ENCODE assay signal across 8 cellular contexts in the genomic region with DNA sequence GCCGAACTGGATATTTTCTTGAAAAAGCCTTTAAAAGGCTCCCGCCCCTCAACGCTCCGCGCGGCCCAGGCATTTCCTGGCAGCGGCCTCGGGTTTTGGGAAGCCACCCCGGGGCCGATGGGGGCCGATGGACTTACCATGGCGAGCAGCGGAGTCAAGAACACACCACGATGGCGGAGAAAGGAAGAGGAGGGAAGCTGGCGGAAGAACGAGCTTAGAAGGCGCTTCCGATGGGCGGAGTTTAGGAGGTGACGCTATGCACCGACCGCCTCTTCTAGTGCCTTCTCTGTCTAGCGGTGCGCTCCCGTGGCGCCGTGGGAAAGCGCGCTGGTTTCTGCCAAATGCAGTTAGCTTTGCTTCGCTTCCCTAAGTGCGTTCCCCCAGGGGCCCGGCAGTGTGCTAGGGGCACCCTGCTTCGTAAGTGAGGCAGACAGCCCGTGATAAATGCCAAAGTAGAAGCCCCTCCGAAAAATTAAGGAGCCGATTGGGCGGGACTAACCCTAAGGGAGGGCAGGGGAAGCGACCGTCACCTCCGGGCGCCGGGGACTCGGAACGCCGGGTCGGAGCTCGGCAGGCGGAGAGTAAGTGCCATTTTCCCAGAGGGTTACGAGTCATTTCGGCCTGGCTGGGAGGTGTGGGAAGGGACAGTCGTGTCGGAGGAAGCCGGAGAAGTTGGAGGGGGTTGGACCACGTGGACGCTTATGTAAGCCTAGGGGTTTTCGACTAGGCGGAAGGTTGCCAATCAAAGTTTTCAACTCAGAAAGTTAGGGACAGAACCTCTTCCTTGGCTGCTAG. TPM values are rescaled to one million over a fixed set of nuclear protein-coding genes. Genes with fewer than 3 reads are reported as not detected.
DNase-seq lines count a peak whose midpoint lies in the region; ATAC-seq and TF ChIP-seq lines count a peak whose summit lies in the region.

RPL39 (minus strand) TSS at position 194 of the 795 bp plus-strand sequence; CDS start at position 140, 54 bp downstream.

- ATAC-seq in GM18502 (IDR thresholded peaks at IDR 0.05; ENCODE audit: poor library complexity, unreplicated experiment) (peak; percentile 85), HG02943 (IDR thresholded peaks at IDR 0.05; ENCODE audit: low read depth, unreplicated experiment) (peak; percentile 86), T-helper 17 cell (peak; percentile 93), psoas muscle (peak; percentile 94 to 97 (median 94))

- H3K27ac Mint-ChIP-seq in T-helper 17 cell, result peak within 1 kb of the TSS; percentile 97

- peaks cover 5% of the 10 kb centered on the region for H3K4me1 Mint-ChIP-seq in T-helper 17 cell

- 0 to 29% (median 1%) methylated on average over 47 to 58 of the region's 58 CpGs for WGBS in psoas muscle, 3 donors
- WGBS in urinary bladder, result under 1% methylated on average over 58 of the region's 58 CpGs

- DNase-seq in NCI-H187 (lab: John Stamatoyannopoulos, UW) (peak; percentile 80 to 82), T-helper 17 cell (peak; percentile 59 to 69 (median 65)), amygdala (lab: John Stamatoyannopoulos, UW) (peak; percentile 2 to 87 (median 69)), left ventricle myocardium inferior (peak; percentile 84), psoas muscle (peak; percentile 79 to 89)

- no peak for TF ChIP-seq CTCF in left ventricle myocardium inferior (IDR thresholded peaks at IDR 0.05; ENCODE audit: borderline replicate concordance)
- TF ChIP-seq CTCF in psoas muscle (IDR thresholded peaks at IDR 0.05), result no peak

- peak within 1 kb of the TSS; percentile 91 for H3K4me3 Mint-ChIP-seq in T-helper 17 cell

- H3K27me3 ChIP-seq in left ventricle myocardium inferior (ENCODE audit: low read depth), result no peaks in the 10 kb centered on the region
- H3K27me3 ChIP-seq in psoas muscle (ENCODE audit: insufficient read depth in 3 of 3, low read length in 2 of 3), result no peaks in the 10 kb centered on the region

- no peaks in the 10 kb centered on the region for H3K27me3 Mint-ChIP-seq in T-helper 17 cell

- H3K9me3 ChIP-seq in T-helper 17 cell (ENCODE audit: control insufficient read depth, low read length, poor library complexity, severe bottlenecking) (no peaks in the 10 kb centered on the region), left ventricle myocardium inferior (replicated peaks) (no peaks in the 10 kb centered on the region), psoas muscle (no peaks in the 10 kb centered on the region)

- intact Hi-C loops in left ventricle myocardium inferior (cut with micrococcal nuclease), result no loop called here
- intact Hi-C loops in psoas muscle (cut with DNase I), result loop anchor here in 1 of 2 donors (5.0 kb wide), 2 partner anchors 61 to 81 kb away; partner anchors contain the start of genes NDUFA1, RNF113A and UPF3B

- H3K36me3 ChIP-seq in left ventricle myocardium inferior (peaks cover 12% of the 10 kb centered on the region), psoas muscle (ENCODE audit: insufficient read depth in 1 of 2, low read depth in 1 of 2) (peaks cover 3 to 32% of the 10 kb centered on the region in 2 donors), urinary bladder (ENCODE audit: insufficient read depth) (peaks cover 3% of the 10 kb centered on the region)

- H3K27ac ChIP-seq in left ventricle myocardium inferior (replicated peaks) (peak within 1 kb of the TSS; percentile 98), psoas muscle (peak within 1 kb of the TSS; percentile 88), urinary bladder (ENCODE audit: low read depth) (peak within 1 kb of the TSS; percentile 82)

- no peaks in the 10 kb centered on the region for H3K36me3 Mint-ChIP-seq in T-helper 17 cell (ENCODE audit: low read depth)

- H3K4me3 ChIP-seq in left ventricle myocardium inferior (peak within 1 kb of the TSS; percentile 70), psoas muscle (peak within 1 kb of the TSS; percentile 81), urinary bladder (ENCODE audit: low read depth, low read length) (peak within 1 kb of the TSS; percentile 69)

- H3K4me1 ChIP-seq in left ventricle myocardium inferior (peaks cover 51% of the 10 kb centered on the region), psoas muscle (peaks cover 4% of the 10 kb centered on the region), urinary bladder (ENCODE audit: insufficient read depth) (no peaks in the 10 kb centered on the region)

RNA-seq across cellular contexts. Expression of gene RPL39, which starts in this region (rescaled TPM):
- total RNA-seq in T-helper 17 cell (1,000 to 10,000 TPM; 3,854 to 3,913 TPM), left ventricle myocardium inferior (1,056 TPM), psoas muscle (1,000 to 10,000 TPM; 1,072 to 1,581 (median 1,334) TPM), urinary bladder (2,621 TPM)
- polyA plus RNA-seq in psoas muscle (1,000 to 10,000 TPM; 4,009 to 6,099 (median 4,489) TPM), urinary bladder (4,581 TPM)

Comparison
In these comparisons a context has a peak if more than half of its experiments do, and no peak if none do; other contexts are left out.
1. Peak in every context shown above with its lines: DNase-seq, ATAC-seq, H3K4me3 ChIP-seq and H3K27ac ChIP-seq.